Comparison of ENCODE assay signal across 13 cellular contexts in the genomic region with DNA sequence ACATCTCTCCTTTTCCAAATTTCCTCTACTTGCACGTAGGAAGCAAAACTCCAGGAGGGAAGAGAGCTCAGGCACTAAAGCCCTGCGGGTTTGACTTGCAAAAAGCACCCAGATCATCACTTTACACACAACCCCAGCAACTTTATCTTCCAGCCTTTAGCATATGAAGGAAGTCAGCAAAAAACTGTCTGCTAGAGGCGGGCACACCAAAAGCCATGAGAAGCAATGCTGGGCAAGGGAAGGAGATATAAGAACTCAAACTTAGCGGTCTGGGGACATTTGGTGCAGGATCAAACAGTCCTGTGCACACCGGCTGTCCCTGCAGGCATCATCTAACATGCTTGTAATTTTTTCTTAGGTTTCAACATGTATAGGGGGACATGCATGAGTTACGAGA.
A peak's percentile ranks its signal among the peaks of the same experiment; 100 is the strongest.
DNase-seq lines count a peak whose midpoint lies in the region; ATAC-seq and TF ChIP-seq lines count a peak whose summit lies in the region.
"Had no signal": no experiment of that assay in that cellular context is flagged by ENCODE, and none has a peak within 500 bp of the region (broad histone marks: within the 10 kb centered on the region; RNA-seq: fewer than 3 reads in every experiment).

No MANE protein-coding gene starts in this region.

- TF ChIP-seq RAD21 in HCT116 (IDR thresholded peaks at IDR 0.05; ENCODE audit: low read depth) = no peak

- no peak overlapping the region for H3K4me3 ChIP-seq in HCT116 (replicated peaks in 1 of 2; ENCODE audit: low read depth in 1 of 2, low read length in 2 of 2)
- H3K4me3 ChIP-seq in vagina = no peak overlapping the region
- H3K4me3 ChIP-seq: A549 had no signal

- H3K9ac ChIP-seq in HCT116 (ENCODE audit: low read length) = no peak overlapping the region

- RAD21 ChIA-PET in HCT116 (lab: Charles Lee; ENCODE audit: low non-redundant PET in 1 of 2, low total read pairs in 2 of 2, uncharacterized antibody in 2 of 2, unreplicated experiment in 2 of 2) = no interaction called here

- TF ChIP-seq CTCF in HCT116 (IDR thresholded peaks at IDR 0.05 in 2 of 3, conservative IDR thresholded peaks at IDR 0.05 in 1 of 3; ENCODE audit: borderline replicate concordance in 1 of 3, insufficient read depth in 1 of 3, low read depth in 2 of 3, low read length in 2 of 3) (no peak), vagina (IDR thresholded peaks at IDR 0.05) (no peak)

- peak overlapping the region; percentile 52 for H3K4me2 ChIP-seq in HCT116 (ENCODE audit: low read length)

- H3K36me3 ChIP-seq in HCT116 (ENCODE audit: control insufficient read depth in 1 of 2, insufficient read depth in 2 of 2, low read length in 2 of 2) (no peaks in the 10 kb centered on the region), vagina (no peaks in the 10 kb centered on the region)

- H3K9me2 ChIP-seq in HCT116 (ENCODE audit: insufficient read depth) = no peaks in the 10 kb centered on the region

- POLR2A ChIA-PET in HCT116 (lab: Charles Lee) = no interaction called here

- H3K9me3 ChIP-seq in HCT116 (ENCODE audit: control insufficient read depth in 1 of 2, insufficient read depth in 1 of 2, low read depth in 1 of 2, low read length in 2 of 2) (no peaks in the 10 kb centered on the region), vagina (no peaks in the 10 kb centered on the region)
- H3K9me3 ChIP-seq: A549 had no signal

- no peaks in the 10 kb centered on the region for H3K36me3 Mint-ChIP-seq in activated naive CD4-positive, alpha-beta T cell treated with anti-CD3 and anti-CD28 coated beads, Interleukin-2, amount 50 U/mL, for 24 hours

- H3K4me1 ChIP-seq in HCT116 (ENCODE audit: control insufficient read depth in 1 of 2, insufficient read depth in 2 of 2, low read length in 2 of 2) (peaks cover 0 to 15% of the 10 kb centered on the region in 2 experiments; a peak in 2 of 4 replicates), vagina (no peaks in the 10 kb centered on the region)

- H3K27ac ChIP-seq in HCT116 (ENCODE audit: low read depth, low read length) = no peak overlapping the region
- H3K27ac ChIP-seq in vagina = no peak overlapping the region

- no peak for DNase-seq in activated naive CD4-positive, alpha-beta T cell treated with anti-CD3 and anti-CD28 coated beads, Interleukin-2, amount 50 U/mL, for 16 hours
- DNase-seq in HCT116 (ENCODE audit: low read depth, low spot score) (no peak), mesenteric fat pad (ENCODE audit: low spot score) (peak; percentile 39), vagina (ENCODE audit: extremely low spot score in 2 of 2) (peak; percentile 32 to 46), NCI-H510A treated with DMSO at 0.1 percent for 48 hours (lab: John Stamatoyannopoulos, UW) (no peak)
- DNase-seq: H7, KG1, NCI-H1048, NCI-H345, Right ventricle myocardium superior had no signal

- TF ChIP-seq POLR2A in HCT116 (IDR thresholded peaks at IDR 0.05; ENCODE audit: borderline replicate concordance, extremely low read depth, insufficient read depth, insufficient read length) (no peak), vagina (IDR thresholded peaks at IDR 0.05) (no peak)

- H3K4me1 Mint-ChIP-seq in activated naive CD4-positive, alpha-beta T cell treated with anti-CD3 and anti-CD28 coated beads, Interleukin-2, amount 50 U/mL, for 24 hours = peaks cover 76% of the 10 kb centered on the region

- ATAC-seq in HCT116 (no peak), GM21576 (IDR thresholded peaks at IDR 0.05; ENCODE audit: unreplicated experiment) (no peak)

- intact Hi-C loops in HCT116 (cut with micrococcal nuclease) (no loop called here), vagina (cut with DNase I) (no loop called here)

- no peaks in the 10 kb centered on the region for H4K20me1 ChIP-seq in HCT116 (ENCODE audit: insufficient read depth)

- CTCF ChIA-PET in HCT116 (lab: Charles Lee) = no interaction called here

- H3K27me3 ChIP-seq in HCT116 (ENCODE audit: insufficient read depth, low read length) (no peaks in the 10 kb centered on the region), vagina (no peaks in the 10 kb centered on the region)

- H2AFZ ChIP-seq in HCT116 (ENCODE audit: low read depth, low read length, poor library complexity, severe bottlenecking) = no peak overlapping the region

- no peak overlapping the region for H3K4me3 Mint-ChIP-seq in activated naive CD4-positive, alpha-beta T cell treated with anti-CD3 and anti-CD28 coated beads, Interleukin-2, amount 50 U/mL, for 24 hours

- no TSS peak for BruUV-seq in HCT116 (replicated peaks; lab: Mats Ljungman, UMichigan)

- peak overlapping the region; percentile 68 for H3K27ac Mint-ChIP-seq in activated naive CD4-positive, alpha-beta T cell treated with anti-CD3 and anti-CD28 coated beads, Interleukin-2, amount 50 U/mL, for 24 hours

- H3K79me2 ChIP-seq in HCT116 (ENCODE audit: insufficient read depth, low read length) = no peaks in the 10 kb centered on the region

- H3K9me3 Mint-ChIP-seq in activated naive CD4-positive, alpha-beta T cell treated with anti-CD3 and anti-CD28 coated beads, Interleukin-2, amount 50 U/mL, for 24 hours = no peaks in the 10 kb centered on the region

- H3K27me3 Mint-ChIP-seq in activated naive CD4-positive, alpha-beta T cell treated with anti-CD3 and anti-CD28 coated beads, Interleukin-2, amount 50 U/mL, for 24 hours = peaks cover 1% of the 10 kb centered on the region

TF ChIP-seq in HCT116, 20 proteins besides CTCF, POLR2A, EP300 and RAD21:
- TF ChIP-seq, protein P1, sequence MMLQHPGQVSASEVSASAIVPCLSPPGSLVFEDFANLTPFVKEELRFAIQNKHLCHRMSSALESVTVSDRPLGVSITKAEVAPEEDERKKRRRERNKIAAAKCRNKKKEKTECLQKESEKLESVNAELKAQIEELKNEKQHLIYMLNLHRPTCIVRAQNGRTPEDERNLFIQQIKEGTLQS (IDR thresholded peaks at IDR 0.05) = no peak
- TF ChIP-seq SRF (IDR thresholded peaks at IDR 0.05; ENCODE audit: low read depth) (no peak), CEBPB (IDR thresholded peaks at IDR 0.05; ENCODE audit: low read depth) (no peak), JUND (IDR thresholded peaks at IDR 0.05) (no peak), EZH2 (IDR thresholded peaks at IDR 0.05) (no peak), ZFX (IDR thresholded peaks at IDR 0.05) (no peak), EGR1 (IDR thresholded peaks at IDR 0.05; ENCODE audit: low read depth) (no peak), YY1 (IDR thresholded peaks at IDR 0.05; ENCODE audit: extremely low read depth, insufficient replicate concordance, low read depth, low read length) (no peak), CBX3 (IDR thresholded peaks at IDR 0.05; ENCODE audit: low read depth) (no peak), SIN3A (IDR thresholded peaks at IDR 0.05; ENCODE audit: low read depth) (no peak), POLR2AphosphoS5 (IDR thresholded peaks at IDR 0.05; ENCODE audit: low read depth, low read length) (no peak), ELF1 (IDR thresholded peaks at IDR 0.05; ENCODE audit: borderline replicate concordance, low read depth) (no peak)
- TF ChIP-seq, protein P2, sequence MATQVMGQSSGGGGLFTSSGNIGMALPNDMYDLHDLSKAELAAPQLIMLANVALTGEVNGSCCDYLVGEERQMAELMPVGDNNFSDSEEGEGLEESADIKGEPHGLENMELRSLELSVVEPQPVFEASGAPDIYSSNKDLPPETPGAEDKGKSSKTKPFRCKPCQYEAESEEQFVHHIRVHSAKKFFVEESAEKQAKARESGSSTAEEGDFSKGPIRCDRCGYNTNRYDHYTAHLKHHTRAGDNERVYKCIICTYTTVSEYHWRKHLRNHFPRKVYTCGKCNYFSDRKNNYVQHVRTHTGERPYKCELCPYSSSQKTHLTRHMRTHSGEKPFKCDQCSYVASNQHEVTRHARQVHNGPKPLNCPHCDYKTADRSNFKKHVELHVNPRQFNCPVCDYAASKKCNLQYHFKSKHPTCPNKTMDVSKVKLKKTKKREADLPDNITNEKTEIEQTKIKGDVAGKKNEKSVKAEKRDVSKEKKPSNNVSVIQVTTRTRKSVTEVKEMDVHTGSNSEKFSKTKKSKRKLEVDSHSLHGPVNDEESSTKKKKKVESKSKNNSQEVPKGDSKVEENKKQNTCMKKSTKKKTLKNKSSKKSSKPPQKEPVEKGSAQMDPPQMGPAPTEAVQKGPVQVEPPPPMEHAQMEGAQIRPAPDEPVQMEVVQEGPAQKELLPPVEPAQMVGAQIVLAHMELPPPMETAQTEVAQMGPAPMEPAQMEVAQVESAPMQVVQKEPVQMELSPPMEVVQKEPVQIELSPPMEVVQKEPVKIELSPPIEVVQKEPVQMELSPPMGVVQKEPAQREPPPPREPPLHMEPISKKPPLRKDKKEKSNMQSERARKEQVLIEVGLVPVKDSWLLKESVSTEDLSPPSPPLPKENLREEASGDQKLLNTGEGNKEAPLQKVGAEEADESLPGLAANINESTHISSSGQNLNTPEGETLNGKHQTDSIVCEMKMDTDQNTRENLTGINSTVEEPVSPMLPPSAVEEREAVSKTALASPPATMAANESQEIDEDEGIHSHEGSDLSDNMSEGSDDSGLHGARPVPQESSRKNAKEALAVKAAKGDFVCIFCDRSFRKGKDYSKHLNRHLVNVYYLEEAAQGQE (IDR thresholded peaks at IDR 0.05; ENCODE audit: low read depth) = no peak
- TF ChIP-seq, protein P3, sequence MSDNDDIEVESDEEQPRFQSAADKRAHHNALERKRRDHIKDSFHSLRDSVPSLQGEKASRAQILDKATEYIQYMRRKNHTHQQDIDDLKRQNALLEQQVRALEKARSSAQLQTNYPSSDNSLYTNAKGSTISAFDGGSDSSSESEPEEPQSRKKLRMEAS (IDR thresholded peaks at IDR 0.05) = no peak
TF ChIP-seq in HCT116: peak in this region for 0.

Comparison
In these comparisons a context has a peak if more than half of its experiments do, and no peak if none do; other contexts are left out.
1. DNase-seq: peak in mesenteric fat pad (single experiment) and vagina (2 of 2); none in activated naive CD4-positive, alpha-beta T cell treated with anti-CD3 and anti-CD28 coated beads, Interleukin-2, amount 50 U/mL, for 16 hours (single experiment), HCT116 (single experiment) and NCI-H510A treated with DMSO at 0.1 percent for 48 hours (single experiment).